ENCODE assay signal across 2 cellular contexts in genomic region chr22:39535302-39535805, GRCh38.
TF ChIP-seq lines count a peak whose summit lies in the region.

No MANE protein-coding gene starts in this region.

TF ChIP-seq in GM23338, 12 proteins besides CTCF, POLR2A, EP300 and RAD21:
- no peak for TF ChIP-seq JUNB (IDR thresholded peaks at IDR 0.05; ENCODE audit: unreplicated experiment)
- TF ChIP-seq ETS1 (IDR thresholded peaks at IDR 0.05): 0 out of 2 replicates have a peak, but pooled peaks have one; percentile 41
TF ChIP-seq in GM23338: peak in this region for 1.

TF ChIP-seq in K562, 482 proteins besides CTCF, POLR2A, EP300 and RAD21:
- TF ChIP-seq TSC22D4 (tag; IDR thresholded peaks at IDR 0.05) (no peak), CSDE1 (IDR thresholded peaks at IDR 0.05) (no peak), ZNF699 (CRISPR knock-in tag; IDR thresholded peaks at IDR 0.05; ENCODE audit: insufficient replicate concordance) (no peak), CHCHD3 (CRISPR knock-in tag; IDR thresholded peaks at IDR 0.05) (no peak), YBX1 (IDR thresholded peaks at IDR 0.05) (no peak), SRSF3 (IDR thresholded peaks at IDR 0.05; ENCODE audit: insufficient read depth, low read length) (no peak), POLR2AphosphoS5 (IDR thresholded peaks at IDR 0.05; ENCODE audit: control insufficient read depth, insufficient read depth, low read depth, low read length) (no peak), FOXK2 (conservative IDR thresholded peaks at IDR 0.05 in 1 of 2, IDR thresholded peaks at IDR 0.05 in 1 of 2; ENCODE audit: low read depth in 2 of 2) (no peak), MLX (CRISPR knock-in tag; conservative IDR thresholded peaks at IDR 0.05) (no peak), ZFP36 (IDR thresholded peaks at IDR 0.05; ENCODE audit: low read depth, low read length, partially characterized antibody) (no peak), NEUROD1 (IDR thresholded peaks at IDR 0.05; ENCODE audit: borderline replicate concordance, low read depth, low read length, partially characterized antibody) (no peak), HNRNPH1 (optimal IDR thresholded peaks at IDR 0.05; ENCODE audit: low read depth, low read length) (no peak), ARID3A (IDR thresholded peaks at IDR 0.05; ENCODE audit: borderline replicate concordance, low read depth, low read length) (no peak), HMGXB4 (CRISPR knock-in tag; IDR thresholded peaks at IDR 0.05) (no peak), RBM22 (IDR thresholded peaks at IDR 0.05; ENCODE audit: low read depth, low read length, poor library complexity, severe bottlenecking) (no peak), DMBX1 (CRISPR knock-in tag; IDR thresholded peaks at IDR 0.05; ENCODE audit: borderline replicate concordance) (no peak), ZFPM2 (CRISPR knock-in tag; IDR thresholded peaks at IDR 0.05) (no peak)
- TF ChIP-seq, protein P1, sequence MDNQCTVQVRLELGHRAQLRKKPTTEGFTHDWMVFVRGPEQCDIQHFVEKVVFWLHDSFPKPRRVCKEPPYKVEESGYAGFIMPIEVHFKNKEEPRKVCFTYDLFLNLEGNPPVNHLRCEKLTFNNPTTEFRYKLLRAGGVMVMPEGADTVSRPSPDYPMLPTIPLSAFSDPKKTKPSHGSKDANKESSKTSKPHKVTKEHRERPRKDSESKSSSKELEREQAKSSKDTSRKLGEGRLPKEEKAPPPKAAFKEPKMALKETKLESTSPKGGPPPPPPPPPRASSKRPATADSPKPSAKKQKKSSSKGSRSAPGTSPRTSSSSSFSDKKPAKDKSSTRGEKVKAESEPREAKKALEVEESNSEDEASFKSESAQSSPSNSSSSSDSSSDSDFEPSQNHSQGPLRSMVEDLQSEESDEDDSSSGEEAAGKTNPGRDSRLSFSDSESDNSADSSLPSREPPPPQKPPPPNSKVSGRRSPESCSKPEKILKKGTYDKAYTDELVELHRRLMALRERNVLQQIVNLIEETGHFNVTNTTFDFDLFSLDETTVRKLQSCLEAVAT (IDR thresholded peaks at IDR 0.05): no peak
- TF ChIP-seq, protein P2, sequence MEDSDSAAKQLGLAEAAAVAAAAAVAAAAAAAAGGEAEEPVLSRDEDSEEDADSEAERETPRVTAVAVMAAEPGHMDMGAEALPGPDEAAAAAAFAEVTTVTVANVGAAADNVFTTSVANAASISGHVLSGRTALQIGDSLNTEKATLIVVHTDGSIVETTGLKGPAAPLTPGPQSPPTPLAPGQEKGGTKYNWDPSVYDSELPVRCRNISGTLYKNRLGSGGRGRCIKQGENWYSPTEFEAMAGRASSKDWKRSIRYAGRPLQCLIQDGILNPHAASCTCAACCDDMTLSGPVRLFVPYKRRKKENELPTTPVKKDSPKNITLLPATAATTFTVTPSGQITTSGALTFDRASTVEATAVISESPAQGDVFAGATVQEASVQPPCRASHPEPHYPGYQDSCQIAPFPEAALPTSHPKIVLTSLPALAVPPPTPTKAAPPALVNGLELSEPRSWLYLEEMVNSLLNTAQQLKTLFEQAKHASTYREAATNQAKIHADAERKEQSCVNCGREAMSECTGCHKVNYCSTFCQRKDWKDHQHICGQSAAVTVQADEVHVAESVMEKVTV (CRISPR knock-in tag; IDR thresholded peaks at IDR 0.05): no peak
